Comparison of ENCODE assay signal across 13 cellular contexts in the genomic region with DNA sequence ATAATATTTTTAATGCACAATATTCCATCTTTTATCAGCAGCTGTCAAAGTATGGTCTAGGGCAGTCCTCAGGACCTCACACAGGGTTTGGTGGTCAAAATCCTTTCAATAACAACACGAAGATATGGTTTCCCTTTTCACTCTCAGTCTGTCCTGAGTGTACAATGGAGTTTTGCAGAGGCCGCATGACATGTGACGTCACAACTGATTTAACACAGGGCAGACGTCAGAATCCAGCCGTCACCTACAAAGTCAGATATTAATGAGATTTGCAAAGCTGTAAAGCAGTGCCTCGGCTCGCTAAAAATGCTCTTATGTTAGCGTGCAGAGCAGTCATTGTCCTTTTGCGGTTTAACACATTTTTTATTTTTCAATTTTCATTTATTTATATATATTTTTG.
"Had no signal": no experiment of that assay in that cellular context is flagged by ENCODE, and none has a peak within 500 bp of the region (broad histone marks: within the 10 kb centered on the region; RNA-seq: fewer than 3 reads in every experiment).

No MANE protein-coding gene starts in this region.

- H3K9me3 Mint-ChIP-seq: activated naive CD4-positive, alpha-beta T cell treated with anti-CD3 and anti-CD28 coated beads, Interleukin-2, amount 50 U/mL, for 24 hours; effector memory CD8-positive, alpha-beta T cell; neural crest cell; stimulated activated naive CD8-positive, alpha-beta T cell treated with anti-CD3 and anti-CD28 coated beads, Interleukin-15, amount 100 ng/mL, for 72 hours; type B pancreatic cell had no signal

- H3K4me1 Mint-ChIP-seq: activated naive CD4-positive, alpha-beta T cell treated with anti-CD3 and anti-CD28 coated beads, Interleukin-2, amount 50 U/mL, for 24 hours; stimulated activated naive CD8-positive, alpha-beta T cell treated with anti-CD3 and anti-CD28 coated beads, Interleukin-15, amount 100 ng/mL, for 72 hours had no signal

- H3K27ac Mint-ChIP-seq: activated naive CD4-positive, alpha-beta T cell treated with anti-CD3 and anti-CD28 coated beads, Interleukin-2, amount 50 U/mL, for 24 hours; effector memory CD8-positive, alpha-beta T cell; stimulated activated naive CD8-positive, alpha-beta T cell treated with anti-CD3 and anti-CD28 coated beads, Interleukin-15, amount 100 ng/mL, for 72 hours; type B pancreatic cell had no signal

- H3K9me3 ChIP-seq: ascending aorta had no signal

- H3K36me3 ChIP-seq: ascending aorta had no signal

- H3K27me3 ChIP-seq: ascending aorta had no signal

- H3K36me3 Mint-ChIP-seq: type B pancreatic cell had no signal

- ATAC-seq: effector memory CD8-positive, alpha-beta T cell; stimulated activated naive CD8-positive, alpha-beta T cell treated with anti-CD3 and anti-CD28 coated beads, Interleukin-15, amount 100 ng/mL, for 72 hours had no signal

- H3K4me3 Mint-ChIP-seq: activated naive CD4-positive, alpha-beta T cell treated with anti-CD3 and anti-CD28 coated beads, Interleukin-2, amount 50 U/mL, for 24 hours; effector memory CD8-positive, alpha-beta T cell; neural crest cell; stimulated activated naive CD8-positive, alpha-beta T cell treated with anti-CD3 and anti-CD28 coated beads, Interleukin-15, amount 100 ng/mL, for 72 hours; type B pancreatic cell had no signal

- DNase-seq: activated CD4-positive, alpha-beta T cell treated with anti-CD3 and anti-CD28 coated beads, Interleukin-2, amount 50 U/mL, for 4 hours; activated gamma-delta T cell; dermis blood vessel endothelial cell; effector memory CD8-positive, alpha-beta T cell; islet precursor cell; midbrain; small intestine; stimulated activated CD4-positive, alpha-beta T cell treated with anti-CD3 and anti-CD28 coated beads, Interleukin-4, amount 100 ng/mL, for 1 hour; stimulated activated naive CD8-positive, alpha-beta T cell treated with anti-CD3 and anti-CD28 coated beads, Interleukin-15, amount 100 ng/mL, for 72 hours had no signal
